Comparison of ENCODE assay signal across 20 cellular contexts in genomic region chr2:189608160-189608559, GRCh38.
"Had no signal": no experiment of that assay in that cellular context is flagged by ENCODE, and none has a peak within 500 bp of the region (broad histone marks: within the 10 kb centered on the region; RNA-seq: fewer than 3 reads in every experiment).

No MANE protein-coding gene starts in this region.

- H3K9me3 ChIP-seq: ascending aorta, body of pancreas had no signal

- H3K36me3 ChIP-seq: ascending aorta had no signal

- H3K27ac ChIP-seq: ascending aorta, body of pancreas had no signal

- DNase-seq: activated CD4-positive, alpha-beta T cell treated with anti-CD3 and anti-CD28 coated beads for 48 hours; activated CD4-positive, alpha-beta T cell treated with anti-CD3 and anti-CD28 coated beads, Interleukin-2, amount 50 U/mL, for 4 hours; activated CD4-positive, CD25-positive, alpha-beta regulatory T cell treated with anti-CD3 and anti-CD28 coated beads, Interleukin-2, amount 50 U/mL, for 72 hours; activated CD8-positive, alpha-beta T cell treated with anti-CD3 and anti-CD28 coated beads, Interleukin-2, amount 10 ng/mL, durations not matched to agents 7 days and 5 days; activated effector memory CD4-positive, alpha-beta T cell treated with Interleukin-2 at 50 U/mL for 16 hours; activated naive CD4-positive, alpha-beta T cell; activated T-cell treated with anti-CD3 and anti-CD28 coated beads, Interleukin-2, amount 50 U/mL, for 24 hours; amniotic stem cell; body of pancreas; NCI-H1048; NCI-H146; NCI-H187 treated with DMSO at 0.1 percent for 48 hours; NCI-H2081 treated with DMSO at 0.1 percent for 48 hours; NCI-H446; NCI-H524; SIG-M5; T-cell; T-helper 2 cell; T1000 had no signal

- H3K27me3 ChIP-seq: ascending aorta, body of pancreas had no signal

- H3K4me3 ChIP-seq: ascending aorta, body of pancreas had no signal

- ATAC-seq: activated CD8-positive, alpha-beta T cell treated with anti-CD3 and anti-CD28 coated beads, Interleukin-2, amount 10 ng/mL, durations not matched to agents 7 days and 5 days; body of pancreas; T-cell had no signal
